8 cellular contexts compared by ENCODE assay signal in genomic region chr10:70364001-70364771, GRCh38. TPM values are rescaled to one million over a fixed set of nuclear protein-coding genes. Genes with fewer than 3 reads are reported as not detected.
DNase-seq lines count a peak whose midpoint lies in the region; TF ChIP-seq lines count a peak whose summit lies in the region.

No MANE protein-coding gene starts in this region.

- intact Hi-C loops in activated naive CD4-positive, alpha-beta T cell treated with anti-CD3 and anti-CD28 coated beads for 36 hours (cut with micrococcal nuclease): loop anchor here (1.0 to 5.0 kb wide), 4 partner anchors 91 to 272 kb away; partner anchors contain the start of gene TYSND1

- H3K79me2 ChIP-seq in DOHH2 (ENCODE audit: control insufficient read depth, low read length) (peaks cover 5% of the 10 kb centered on the region; the same call in 1 of the 2 replicates), MM.1S (ENCODE audit: low read length) (peaks cover 6% of the 10 kb centered on the region), osteoblast (ENCODE audit: insufficient read depth, low read length) (no peaks in the 10 kb centered on the region)

- H3F3A ChIP-seq in DOHH2 (ENCODE audit: control insufficient read depth, insufficient read depth) (no peaks in the 10 kb centered on the region), MM.1S (ENCODE audit: insufficient read depth, low read length) (no peaks in the 10 kb centered on the region)

- H3K9ac ChIP-seq in MM.1S (ENCODE audit: low read length): peak overlapping the region; percentile 5; the same call in 1 of the 2 replicates

- no peak overlapping the region for H3K27ac ChIP-seq in DOHH2 (ENCODE audit: low read depth, low read length)
- H3K27ac ChIP-seq in MM.1S (ENCODE audit: low read length): no peak overlapping the region
- H3K27ac ChIP-seq in osteoblast (ENCODE audit: low read depth, low read length): peak overlapping the region; percentile 62
- H3K27ac ChIP-seq in temporal lobe (ENCODE audit: low read depth, low read length): peak overlapping the region; percentile 79

- H3K4me1 ChIP-seq in DOHH2 (ENCODE audit: control insufficient read depth, low read length) (peaks cover 10% of the 10 kb centered on the region), MM.1S (ENCODE audit: low read length) (peaks cover 7% of the 10 kb centered on the region), osteoblast (ENCODE audit: insufficient read depth, low read length) (peaks cover 16% of the 10 kb centered on the region)

- peaks cover 10% of the 10 kb centered on the region for H3K4me1 Mint-ChIP-seq in activated naive CD4-positive, alpha-beta T cell treated with anti-CD3 and anti-CD28 coated beads for 36 hours (ENCODE audit: low read depth)

- H3K4me3 ChIP-seq in DOHH2 (ENCODE audit: low read length) (no peak overlapping the region), MM.1S (ENCODE audit: low read length) (no peak overlapping the region), osteoblast (ENCODE audit: insufficient read depth, low read length) (no peak overlapping the region)

- TF ChIP-seq CTCF in DOHH2 (IDR thresholded peaks at IDR 0.05; ENCODE audit: low read depth, low read length, poor library complexity, severe bottlenecking) (peak; percentile 93), MM.1S (IDR thresholded peaks at IDR 0.05; ENCODE audit: low read length) (peak; percentile 86), osteoblast (IDR thresholded peaks at IDR 0.05; ENCODE audit: extremely low read depth, low read depth, low read length) (peak; percentile 90)

- H3K9me3 Mint-ChIP-seq in activated naive CD4-positive, alpha-beta T cell treated with anti-CD3 and anti-CD28 coated beads for 36 hours: no peaks in the 10 kb centered on the region

- H3K36me3 Mint-ChIP-seq in activated naive CD4-positive, alpha-beta T cell treated with anti-CD3 and anti-CD28 coated beads for 36 hours (ENCODE audit: low read depth): peaks cover 3% of the 10 kb centered on the region

- peak; percentile 97 for DNase-seq in H4 (ENCODE audit: low spot score)
- peak; percentile 89 for DNase-seq in MM.1S
- peak; percentile 81 for DNase-seq in SK-N-DZ (ENCODE audit: low spot score)
- DNase-seq in activated naive CD4-positive, alpha-beta T cell treated with anti-CD3 and anti-CD28 coated beads for 36 hours: peak; percentile 92
- peak; percentile 82 for DNase-seq in germinal center (ENCODE audit: low spot score)
- peak; percentile 92 for DNase-seq in osteoblast (ENCODE audit: insufficient read length, low spot score, missing footprints)

- peaks cover 2% of the 10 kb centered on the region; the same call in 1 of the 2 replicates for H4K20me1 ChIP-seq in DOHH2 (ENCODE audit: control insufficient read depth, insufficient read depth, low read depth, low read length)
- H4K20me1 ChIP-seq in MM.1S (ENCODE audit: insufficient read depth, low read length): no peaks in the 10 kb centered on the region
- no peaks in the 10 kb centered on the region for H4K20me1 ChIP-seq in osteoblast (ENCODE audit: insufficient read depth, low read length)

- H2AFZ ChIP-seq in MM.1S (ENCODE audit: low read length) (peak overlapping the region; percentile 66), osteoblast (ENCODE audit: low read length) (peak overlapping the region; percentile 96)

- H3K4me3 Mint-ChIP-seq in activated naive CD4-positive, alpha-beta T cell treated with anti-CD3 and anti-CD28 coated beads for 36 hours: no peak overlapping the region

- H3K36me3 ChIP-seq in DOHH2 (ENCODE audit: control insufficient read depth, low read length) (peaks cover 5% of the 10 kb centered on the region; the same call in 1 of the 2 replicates), MM.1S (replicated peaks; ENCODE audit: insufficient read depth, low read length) (no peaks in the 10 kb centered on the region), osteoblast (ENCODE audit: insufficient read depth, low read length) (no peaks in the 10 kb centered on the region)

- H3K9me2 ChIP-seq in DOHH2 (replicated peaks; ENCODE audit: control insufficient read depth, low read length) (no peaks in the 10 kb centered on the region), MM.1S (replicated peaks; ENCODE audit: insufficient read depth, low read length) (no peaks in the 10 kb centered on the region)

- no peaks in the 10 kb centered on the region for H3K27me3 ChIP-seq in DOHH2 (ENCODE audit: control insufficient read depth, low read length)
- no peaks in the 10 kb centered on the region for H3K27me3 ChIP-seq in MM.1S (replicated peaks; ENCODE audit: insufficient read depth, low read length)
- no peaks in the 10 kb centered on the region for H3K27me3 ChIP-seq in osteoblast (ENCODE audit: insufficient read depth, low read length)

- H3K27ac Mint-ChIP-seq in activated naive CD4-positive, alpha-beta T cell treated with anti-CD3 and anti-CD28 coated beads for 36 hours: no peak overlapping the region

- CTCF ChIA-PET in activated naive CD4-positive, alpha-beta T cell treated with anti-CD3 and anti-CD28 coated beads for 36 hours (lab: Charles Lee): interaction anchor here (0.6 to 6.0 kb wide), 41 partner anchors 9 to 874 kb away, joined by 3 to 100 read pairs (median 5); partner anchors contain the start of genes PPA1 and TYSND1

- H3K27me3 Mint-ChIP-seq in activated naive CD4-positive, alpha-beta T cell treated with anti-CD3 and anti-CD28 coated beads for 36 hours (ENCODE audit: low read depth): no peaks in the 10 kb centered on the region

- H3K9me3 ChIP-seq in DOHH2 (ENCODE audit: control insufficient read depth, insufficient read depth, low read length) (no peaks in the 10 kb centered on the region), MM.1S (replicated peaks; ENCODE audit: insufficient read depth, low read length) (no peaks in the 10 kb centered on the region), osteoblast (ENCODE audit: low read depth, low read length) (no peaks in the 10 kb centered on the region)

- H3K4me2 ChIP-seq in DOHH2 (ENCODE audit: low read length) (0 out of 2 replicates have a peak overlapping the region, but pooled peaks have one; percentile 8), MM.1S (ENCODE audit: low read depth, low read length) (peak overlapping the region; percentile 51; the same call in 1 of the 2 replicates), osteoblast (ENCODE audit: insufficient read depth, low read length) (peak overlapping the region; percentile 57)

RNA-seq across cellular contexts. Expression of gene LRRC20, which starts 18.2 kb away (rescaled TPM):
- total RNA-seq in H4 (2014; rRNA removed; shearing (Covaris generic)): 8.2 and 9.3 TPM in 2 replicates
- polyA plus RNA-seq in SK-N-DZ (2014; cell fraction: cytosol; rRNA removed): 43.3 and 65.3 TPM in 2 replicates
- 31.6 and 38.2 TPM in 2 replicates for polyA plus RNA-seq in SK-N-DZ (2014; cell fraction: nucleus; rRNA removed)
- total RNA-seq in activated naive CD4-positive, alpha-beta T cell treated with anti-CD3 and anti-CD28 coated beads for 36 hours: 10 to 100 TPM in 1 of 2 experiments, 1 to 10 TPM in 1; 8.6 to 10.7 TPM
- 8.3 and 9.1 TPM in 2 replicates for total RNA-seq in osteoblast
- 14.8 TPM for total RNA-seq in temporal lobe

RNA-seq across cellular contexts. Expression of gene EIF4EBP2, which starts 39.8 kb away (rescaled TPM):
- 28.7 and 38.8 TPM in 2 replicates for total RNA-seq in H4 (2014; rRNA removed; shearing (Covaris generic))
- polyA plus RNA-seq in SK-N-DZ (2014; cell fraction: cytosol; rRNA removed): 47.0 and 52.0 TPM in 2 replicates
- polyA plus RNA-seq in SK-N-DZ (2014; cell fraction: nucleus; rRNA removed): 16.3 and 24.3 TPM in 2 replicates
- total RNA-seq in activated naive CD4-positive, alpha-beta T cell treated with anti-CD3 and anti-CD28 coated beads for 36 hours: 10 to 100 TPM; 20.0 to 21.0 TPM
- total RNA-seq in osteoblast: 46.0 and 51.0 TPM in 2 replicates
- total RNA-seq in temporal lobe: 75.2 TPM

Comparison
In these comparisons a context has a peak if more than half of its experiments do, and no peak if none do; other contexts are left out.
1. H3K27ac ChIP-seq: peak in osteoblast (single experiment) and temporal lobe (single experiment); none in DOHH2 (single experiment) and MM.1S (single experiment).
2. Peak in every context shown above with its lines, with median percentiles within 50 percentile points of each other: H3K4me2 ChIP-seq, CTCF ChIP-seq and DNase-seq.